In genomic region chr17:30928584-30928983, GRCh38 we compare ENCODE assay signal across 20 cellular contexts. TPM values are rescaled to one million over a fixed set of nuclear protein-coding genes. Genes with fewer than 3 reads are reported as not detected.
DNase-seq lines count a peak whose midpoint lies in the region; ATAC-seq and TF ChIP-seq lines count a peak whose summit lies in the region.
"Had no signal": no experiment of that assay in that cellular context is flagged by ENCODE, and none has a peak within 500 bp of the region (broad histone marks: within the 10 kb centered on the region; RNA-seq: fewer than 3 reads in every experiment).

No MANE protein-coding gene starts in this region.

- H3K27me3 ChIP-seq in mesendoderm (ENCODE audit: insufficient read depth, low read length, poor library complexity) (no peaks in the 10 kb centered on the region), sigmoid colon (peaks cover 0 to 28% (median 0%) of the 10 kb centered on the region in 3 donors)
- H3K27me3 ChIP-seq: BE2C had no signal

- H3K36me3 ChIP-seq in mesendoderm (ENCODE audit: control insufficient read depth, insufficient read depth, low read length) (no peaks in the 10 kb centered on the region), sigmoid colon (no peaks in the 10 kb centered on the region)
- H3K36me3 ChIP-seq: BE2C; BLaER1 treated with 17β-estradiol and CSF1 and Interleukin-3, amounts not matched to agents 10 nM and 100 nM had no signal

- H3K9me3 ChIP-seq in sigmoid colon: no peaks in the 10 kb centered on the region
- H3K9me3 ChIP-seq: BE2C; BLaER1 treated with 17β-estradiol and CSF1 and Interleukin-3, amounts not matched to agents 10 nM and 100 nM; HAP-1 had no signal

- no peak overlapping the region for H3K9ac ChIP-seq in mesendoderm (ENCODE audit: low read length)

- TF ChIP-seq CTCF in sigmoid colon (IDR thresholded peaks at IDR 0.05): no peak

- H3K4me1 ChIP-seq in mesendoderm (ENCODE audit: control insufficient read depth, low read depth, low read length): no peaks in the 10 kb centered on the region
- no peaks in the 10 kb centered on the region for H3K4me1 ChIP-seq in sigmoid colon
- H3K4me1 ChIP-seq: BE2C, HAP-1 had no signal

- no CpG with 5 or more reads among the region's 3 CpGs for WGBS in mesendoderm (ENCODE audit: extremely low coverage, insufficient coverage, low lambda C conversion rate)
- WGBS in sigmoid colon, 2 donors: 83% methylated on average over 3 of the region's 3 CpGs

- peak; percentile 38 for DNase-seq in activated effector memory CD4-positive, alpha-beta T cell treated with anti-CD3 and anti-CD28 coated beads, Interleukin-2, amount 50 U/mL, for 16 hours
- no peak for DNase-seq in activated effector memory CD4-positive, alpha-beta T cell treated with Interleukin-2 at 50 U/mL for 16 hours
- DNase-seq in mesendoderm (peak; percentile 35), sigmoid colon (peak; percentile 34), iPS-NIHi11 (ENCODE audit: low spot score) (no peak)
- DNase-seq: ACHN; AML-193; BE2C; CD4-positive, alpha-beta T cell; CD8-positive, alpha-beta memory T cell; DMS53; DMS79 treated with DMSO at 0.1 percent for 48 hours; GF-D8; GOT3; HFFc6 had no signal

- no peaks in the 10 kb centered on the region for H3K79me1 ChIP-seq in mesendoderm (ENCODE audit: low read length)

- H3K56ac ChIP-seq in mesendoderm (ENCODE audit: low read length): no peak overlapping the region

- H3K4me2 ChIP-seq in mesendoderm (ENCODE audit: low read length): no peak overlapping the region

- H2BK15ac ChIP-seq in mesendoderm (replicated peaks; ENCODE audit: low read depth): no peak overlapping the region

- ATAC-seq in HG03139 (IDR thresholded peaks at IDR 0.05; ENCODE audit: unreplicated experiment) (no peak), HG03159 (IDR thresholded peaks at IDR 0.05; ENCODE audit: unreplicated experiment) (no peak)

- H2BK5ac ChIP-seq in mesendoderm (ENCODE audit: low read length): no peak overlapping the region

- no peak for TF ChIP-seq EP300 in sigmoid colon (IDR thresholded peaks at IDR 0.05)

- no peak overlapping the region for H4K5ac ChIP-seq in mesendoderm (ENCODE audit: low read length)

- no peak overlapping the region for H3K23ac ChIP-seq in mesendoderm (ENCODE audit: low read length)

- no peak overlapping the region for H2BK120ac ChIP-seq in mesendoderm (ENCODE audit: low read depth, low read length)

- no peak for TF ChIP-seq POLR2A in sigmoid colon (IDR thresholded peaks at IDR 0.05)

- no peak overlapping the region for H3K4ac ChIP-seq in mesendoderm (ENCODE audit: low read depth, low read length)

- H3K79me2 ChIP-seq in mesendoderm (ENCODE audit: control insufficient read depth, insufficient read depth, low read length): no peaks in the 10 kb centered on the region

- H2AK5ac ChIP-seq in mesendoderm (ENCODE audit: low read length): no peak overlapping the region

- H3K4me3 ChIP-seq in mesendoderm (ENCODE audit: low read length) (no peak overlapping the region), sigmoid colon (no peak overlapping the region)
- H3K4me3 ChIP-seq: BLaER1 treated with 17β-estradiol and CSF1 and Interleukin-3, amounts not matched to agents 10 nM and 100 nM; HAP-1 had no signal

- no peak overlapping the region for H4K8ac ChIP-seq in mesendoderm (ENCODE audit: low read depth, low read length)

- H3K27ac ChIP-seq in mesendoderm (ENCODE audit: low read depth, low read length): no peak overlapping the region
- no peak overlapping the region for H3K27ac ChIP-seq in sigmoid colon
- H3K27ac ChIP-seq: 22Rv1; BLaER1 treated with 17β-estradiol and CSF1 and Interleukin-3, amounts not matched to agents 10 nM and 100 nM had no signal

- H3K18ac ChIP-seq in mesendoderm (ENCODE audit: low read length): no peak overlapping the region

- intact Hi-C loops in sigmoid colon (cut with DNase I): no loop called here

RNA-seq across cellular contexts. Expression of gene ADAP2, which starts 6.8 kb away (rescaled TPM):
- polyA plus RNA-seq in mesendoderm (2013, experiment 1 of 2): 0.42 TPM
- 0.34 TPM for polyA plus RNA-seq in mesendoderm (2013, experiment 2 of 2)
- 10 to 100 TPM; 11.8 to 20.8 (median 18.4) TPM for total RNA-seq in sigmoid colon
- polyA plus RNA-seq in sigmoid colon: 10 to 100 TPM in 1 of 3 donors, 1 to 10 TPM in 2; 9.0 to 15.0 (median 9.9) TPM
- polyA plus RNA-seq: CD8-positive, alpha-beta memory T cell had no signal

RNA-seq across cellular contexts. Expression of gene TEFM, which starts 22.5 kb away (rescaled TPM):
- polyA plus RNA-seq in mesendoderm (2013, experiment 1 of 2): 12.8 TPM
- 13.0 TPM for polyA plus RNA-seq in mesendoderm (2013, experiment 2 of 2)
- total RNA-seq in sigmoid colon: 10 to 100 TPM in 2 of 4 donors, 1 to 10 TPM in 2; 6.9 to 12.3 (median 10.7) TPM
- 10 to 100 TPM; 13.2 to 18.7 (median 14.3) TPM for polyA plus RNA-seq in sigmoid colon

RNA-seq across cellular contexts. Expression of gene RNF135, which starts 42.3 kb away (rescaled TPM):
- 5.7 TPM for polyA plus RNA-seq in mesendoderm (2013, experiment 1 of 2)
- polyA plus RNA-seq in mesendoderm (2013, experiment 2 of 2): 5.4 TPM
- 10 to 100 TPM; 17.9 to 25.3 (median 18.8) TPM for total RNA-seq in sigmoid colon
- 10 to 100 TPM; 13.0 to 28.2 (median 26.1) TPM for polyA plus RNA-seq in sigmoid colon

Comparison
In these comparisons a context has a peak if more than half of its experiments do, and no peak if none do; other contexts are left out.
1. DNase-seq: peak in activated effector memory CD4-positive, alpha-beta T cell treated with anti-CD3 and anti-CD28 coated beads, Interleukin-2, amount 50 U/mL, for 16 hours (single experiment), mesendoderm (single experiment) and sigmoid colon (single experiment); none in activated effector memory CD4-positive, alpha-beta T cell treated with Interleukin-2 at 50 U/mL for 16 hours (single experiment) and iPS-NIHi11 (single experiment).